Comparison of ENCODE assay signal across 20 cellular contexts in the genomic region with DNA sequence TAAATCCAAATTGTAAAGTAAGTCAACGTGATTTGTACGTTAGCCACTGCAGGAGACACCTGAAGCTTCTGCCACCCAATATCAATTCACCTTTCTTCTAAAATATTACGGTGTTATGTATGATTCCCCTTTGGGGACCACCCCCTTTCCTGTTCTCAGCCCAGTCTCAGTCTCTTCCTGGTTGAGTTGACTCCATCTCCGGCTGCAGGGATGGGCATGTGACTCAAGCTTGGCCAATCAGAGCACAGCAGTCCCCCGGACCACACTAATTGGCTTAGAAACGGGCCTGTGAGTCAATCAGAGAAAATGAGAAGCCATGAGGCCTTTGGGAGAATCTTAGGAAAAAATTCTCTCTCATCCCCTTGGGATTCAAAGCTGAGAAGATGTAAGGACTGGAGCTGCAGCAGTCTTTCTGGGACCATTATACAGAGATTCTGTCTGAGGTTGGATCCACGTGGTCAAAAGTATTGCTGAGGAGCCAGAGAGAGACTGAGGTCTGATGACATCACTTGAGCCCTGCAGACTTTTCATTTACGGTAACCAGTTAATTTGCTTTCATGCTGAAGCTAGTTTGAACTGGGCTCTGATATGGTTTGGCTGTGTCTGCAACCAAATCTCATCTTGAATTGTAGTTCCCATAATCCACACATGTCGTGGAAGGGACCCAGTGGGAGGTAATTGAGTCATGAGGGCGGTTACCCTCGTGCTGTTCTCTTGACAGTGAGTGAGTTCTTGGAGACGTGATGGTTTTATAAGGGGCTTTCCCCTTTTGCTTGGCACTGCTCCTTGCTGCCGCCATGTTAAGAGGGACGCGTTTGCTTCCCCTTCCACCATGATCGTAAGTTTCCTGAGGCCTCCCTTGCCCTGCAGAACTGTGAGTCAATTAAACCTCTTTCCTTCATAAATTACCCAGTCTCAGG. TPM values are rescaled to one million over a fixed set of nuclear protein-coding genes. Genes with fewer than 3 reads are reported as not detected.
A peak's percentile ranks its signal among the peaks of the same experiment; 100 is the strongest.
DNase-seq lines count a peak whose midpoint lies in the region; ATAC-seq and TF ChIP-seq lines count a peak whose summit lies in the region.
"Had no signal": no experiment of that assay in that cellular context is flagged by ENCODE, and none has a peak within 500 bp of the region (broad histone marks: within the 10 kb centered on the region; RNA-seq: fewer than 3 reads in every experiment).

No MANE protein-coding gene starts in this region.

- H2AFZ ChIP-seq in hepatocyte: no peak overlapping the region

- no peak overlapping the region for H3K4me2 ChIP-seq in hepatocyte

- DNase-seq in A673 (ENCODE audit: low spot score) (peak; percentile 74), H4 (ENCODE audit: low spot score) (peak; percentile 27), RPMI7951 (ENCODE audit: low read depth) (peak; percentile 86), fibroblast of mammary gland (ENCODE audit: low read depth) (peak; percentile 47), GM19240 (ENCODE audit: insufficient read length, low spot score) (no peak), hepatocyte (ENCODE audit: low spot score) (no peak)
- DNase-seq: activated CD4-positive, alpha-beta T cell treated with anti-CD3 and anti-CD28 coated beads for 36 hours; activated gamma-delta T cell; cerebellar nuclear complex; COR-L47; left lung; NCI-H1048; NCI-H2081; NCI-H510A treated with DMSO at 0.1 percent for 48 hours; stimulated activated CD4-positive, alpha-beta T cell treated with anti-CD3 and anti-CD28 coated beads, Interleukin-4, amount 100 ng/mL, for 24 hours; T1000 had no signal

- CTCF ChIA-PET in A673 (lab: Charles Lee): no interaction called here

- ATAC-seq in GM21737 (IDR thresholded peaks at IDR 0.05; ENCODE audit: unreplicated experiment) (no peak), GM21786 (IDR thresholded peaks at IDR 0.05; ENCODE audit: unreplicated experiment) (no peak)
- ATAC-seq: activated CD4-positive, alpha-beta T cell treated with anti-CD3 and anti-CD28 coated beads for 36 hours; left lung had no signal

- no peaks in the 10 kb centered on the region for H3K27me3 ChIP-seq in A673 (replicated peaks; ENCODE audit: insufficient read depth, low read depth, low read length, poor library complexity)
- no peaks in the 10 kb centered on the region for H3K27me3 ChIP-seq in hepatocyte
- H3K27me3 ChIP-seq: left lung, SJSA1 had no signal

- H3K9me2 ChIP-seq in hepatocyte (replicated peaks; ENCODE audit: insufficient read depth): no peaks in the 10 kb centered on the region

- H3K4me1 ChIP-seq in A673 (ENCODE audit: insufficient read depth, low read length, poor library complexity, severe bottlenecking): no peaks in the 10 kb centered on the region
- H3K4me1 ChIP-seq in hepatocyte (ENCODE audit: insufficient read depth): no peaks in the 10 kb centered on the region
- H3K4me1 ChIP-seq: left lung had no signal

- POLR2A ChIA-PET in A673 (lab: Charles Lee; ENCODE audit: low non-redundant PET): no interaction called here

- H4K20me1 ChIP-seq in hepatocyte (ENCODE audit: insufficient read depth, poor library complexity, severe bottlenecking): no peaks in the 10 kb centered on the region

- H3K36me3 ChIP-seq in A673 (ENCODE audit: insufficient read depth, low read length, poor library complexity, severe bottlenecking) (no peaks in the 10 kb centered on the region), hepatocyte (replicated peaks; ENCODE audit: insufficient read depth, low read depth) (no peaks in the 10 kb centered on the region)
- H3K36me3 ChIP-seq: left lung, SJSA1 had no signal

- no peak for TF ChIP-seq CTCF in A673 (conservative IDR thresholded peaks at IDR 0.05; ENCODE audit: low read depth, low read length)
- no peak for TF ChIP-seq CTCF in fibroblast of mammary gland (conservative IDR thresholded peaks at IDR 0.05; ENCODE audit: control insufficient read depth, insufficient read depth, low read depth, low read length)
- TF ChIP-seq CTCF in hepatocyte (IDR thresholded peaks at IDR 0.05; ENCODE audit: poor library complexity): no peak

- no peaks in the 10 kb centered on the region for H3K79me2 ChIP-seq in hepatocyte

- no peaks in the 10 kb centered on the region for H3K9me3 ChIP-seq in A673 (ENCODE audit: low read depth, low read length, poor library complexity, severe bottlenecking)
- no peaks in the 10 kb centered on the region for H3K9me3 ChIP-seq in hepatocyte (ENCODE audit: low read depth)
- H3K9me3 ChIP-seq: left lung, SJSA1 had no signal

- H3K27ac ChIP-seq in A673 (ENCODE audit: low read depth, low read length, poor library complexity, severe bottlenecking) (no peak overlapping the region), hepatocyte (no peak overlapping the region)
- H3K27ac ChIP-seq: left lung, SJSA1 had no signal

- WGBS in hepatocyte (ENCODE audit: low lambda C conversion rate, missing lambda C conversion rate): 85% methylated on average over 16 of the region's 16 CpGs

- H3K4me3 ChIP-seq in A673 (ENCODE audit: low read depth, low read length, poor library complexity, severe bottlenecking) (no peak overlapping the region), fibroblast of mammary gland (ENCODE audit: control insufficient read depth, low read depth, low read length) (no peak overlapping the region), hepatocyte (no peak overlapping the region)
- H3K4me3 ChIP-seq: left lung, SJSA1 had no signal

- BruUV-seq in A673 (replicated peaks; lab: Mats Ljungman, UMichigan): no TSS peak

- intact Hi-C loops in A673 (cut with micrococcal nuclease; ENCODE audit: unreplicated experiment): no loop called here

RNA-seq across cellular contexts. Expression of a gene that starts 10.5 kb away (rescaled TPM):
- 2.0 and 2.7 TPM in 2 replicates for total RNA-seq in A673 (2021)
- total RNA-seq in H4 (2014; rRNA removed; shearing (Covaris generic)): 0.17 TPM in 1 of 2 replicates, not detected in the other
- 5.5 and 6.8 TPM in 2 replicates for total RNA-seq in RPMI7951 (2014; rRNA removed; shearing (Covaris generic))
- total RNA-seq in hepatocyte: 0.13 and 0.24 TPM in 2 replicates
- polyA plus RNA-seq in hepatocyte: 0.16 and 0.68 TPM in 2 replicates
- total RNA-seq: osteocyte had no signal

Comparison
In these comparisons a context has a peak if more than half of its experiments do, and no peak if none do; other contexts are left out.
1. DNase-seq: peak in A673 (single experiment), H4 (single experiment), RPMI7951 (single experiment) and fibroblast of mammary gland (single experiment); none in GM19240 (single experiment) and hepatocyte (single experiment).